26 cellular contexts compared by ENCODE assay signal in the genomic region with DNA sequence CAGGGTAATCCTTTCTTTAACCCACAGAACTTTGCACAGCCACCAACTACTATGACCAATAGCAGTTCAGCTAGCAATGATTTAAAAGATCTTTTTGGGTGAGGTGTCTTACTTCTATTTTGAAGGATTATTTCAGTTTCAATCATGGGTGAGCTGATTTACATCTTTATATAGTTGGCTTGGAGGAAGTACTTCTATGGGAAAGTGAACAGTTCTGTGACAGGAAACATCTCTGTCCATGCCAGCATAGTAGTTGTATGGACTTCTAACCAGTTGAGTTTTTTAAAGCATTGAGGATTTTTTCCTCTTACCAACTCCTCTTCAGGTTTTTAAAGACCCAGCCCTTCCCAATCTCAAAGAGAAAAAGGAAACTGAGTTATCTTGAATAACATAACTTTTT. TPM values are rescaled to one million over a fixed set of nuclear protein-coding genes. Genes with fewer than 3 reads are reported as not detected.
"Had no signal": no experiment of that assay in that cellular context is flagged by ENCODE, and none has a peak within 500 bp of the region (broad histone marks: within the 10 kb centered on the region; RNA-seq: fewer than 3 reads in every experiment).

No MANE protein-coding gene starts in this region.

- DNase-seq: cortex of kidney; dorsolateral prefrontal cortex; effector CD8-positive, alpha-beta T cell; gastrocnemius medialis; heart right ventricle; hypothalamus; kidney glomerular epithelial cell; mammary epithelial cell; naive thymus-derived CD4-positive, alpha-beta T cell; posterior cingulate gyrus; sigmoid colon; stimulated activated CD4-positive, alpha-beta T cell treated with anti-CD3 and anti-CD28 coated beads, Interleukin-2, amount 100 ng/mL, for 24 hours; stimulated activated CD4-positive, alpha-beta T cell treated with anti-CD3 and anti-CD28 coated beads, Interleukin-4, amount 100 ng/mL, for 4 hours; stimulated activated naive CD4-positive, alpha-beta T cell; trophoblast cell had no signal

- H3K4me3 ChIP-seq: dorsolateral prefrontal cortex, gastrocnemius medialis, heart right ventricle, sigmoid colon, skin epidermis had no signal

- H3K27ac ChIP-seq: dorsolateral prefrontal cortex, gastrocnemius medialis, heart right ventricle, sigmoid colon, skin epidermis had no signal

- H3K4me1 Mint-ChIP-seq: neural crest cell had no signal

- H3K4me1 ChIP-seq: heart right ventricle, sigmoid colon had no signal

- H3K27me3 Mint-ChIP-seq: naive thymus-derived CD4-positive, alpha-beta T cell had no signal

- FAIRE-seq: urothelium cell line had no signal

- H3K27me3 ChIP-seq: dorsolateral prefrontal cortex, gastrocnemius medialis, heart right ventricle, sigmoid colon had no signal

- H3K9me3 Mint-ChIP-seq: neural crest cell had no signal

- ATAC-seq: gastrocnemius medialis; heart right ventricle; left lobe of liver; naive thymus-derived CD4-positive, alpha-beta T cell had no signal

- H3K4me3 Mint-ChIP-seq: naive thymus-derived CD4-positive, alpha-beta T cell; neural crest cell had no signal

- H3K9me3 ChIP-seq: gastrocnemius medialis, sigmoid colon had no signal

RNA-seq across cellular contexts. Expression of a gene that starts 17.8 kb away (rescaled TPM):
- total RNA-seq: fibroblast of lung; lower leg skin; mammary epithelial cell; mesenteric fat pad; mononuclear cell; naive thymus-derived CD4-positive, alpha-beta T cell; neural crest cell; osteocyte; pulmonary artery endothelial cell; sigmoid colon had no signal
- polyA plus RNA-seq: esophagus; fibroblast of lung; heart right ventricle; mammary epithelial cell; naive thymus-derived CD4-positive, alpha-beta T cell had no signal
